Comparison of ENCODE assay signal across 8 cellular contexts in the genomic region with DNA sequence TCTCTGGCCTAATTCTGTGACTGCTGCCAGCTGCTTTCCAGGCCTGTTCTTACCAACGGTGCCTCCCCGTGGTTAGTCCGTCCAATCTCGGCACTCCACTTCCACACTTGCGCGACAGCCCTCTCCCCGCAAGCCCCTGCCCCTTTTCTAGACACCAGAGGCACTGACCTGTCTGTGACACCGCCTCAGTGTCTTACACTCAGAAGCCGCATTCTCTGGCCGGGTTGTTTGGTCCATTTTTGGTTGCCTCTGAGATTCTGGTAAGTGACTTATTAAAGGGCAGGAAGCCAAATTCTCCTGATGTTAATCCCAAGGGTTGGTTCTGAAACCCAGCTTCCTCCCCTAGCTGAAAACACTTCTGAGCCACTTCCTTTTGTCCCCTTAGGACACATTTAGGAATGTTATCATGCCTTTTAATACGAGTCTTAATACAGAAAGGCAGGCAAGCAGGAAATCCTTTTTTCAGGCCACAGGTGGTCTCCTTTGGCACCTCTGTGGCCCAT. TPM values are rescaled to one million over a fixed set of nuclear protein-coding genes. Genes with fewer than 3 reads are reported as not detected.
DNase-seq lines count a peak whose midpoint lies in the region; ATAC-seq and TF ChIP-seq lines count a peak whose summit lies in the region.

No MANE protein-coding gene starts in this region.

- peaks cover 27% of the 10 kb centered on the region for H3K4me1 ChIP-seq in ACC112 (ENCODE audit: control insufficient read depth, insufficient read depth, low read length, unreplicated experiment)
- H3K4me1 ChIP-seq in HAP-1, result peaks cover 13% of the 10 kb centered on the region
- H3K4me1 ChIP-seq in effector memory CD4-positive, alpha-beta T cell (ENCODE audit: control insufficient read depth, insufficient read depth, low read length, poor library complexity, severe bottlenecking), result peaks cover 30% of the 10 kb centered on the region
- H3K4me1 ChIP-seq in mononuclear cell (ENCODE audit: insufficient read depth, low read length), result peaks cover 28% of the 10 kb centered on the region
- H3K4me1 ChIP-seq in suprapubic skin, result peaks cover 34% of the 10 kb centered on the region

- H2AFZ ChIP-seq in ACC112 (ENCODE audit: low read length, unreplicated experiment), result peak overlapping the region; percentile 78

- H3K27ac ChIP-seq in ACC112 (ENCODE audit: low read depth, low read length) (peak overlapping the region; percentile 85), suprapubic skin (peak overlapping the region; percentile 91)
- H3K27ac ChIP-seq in effector memory CD4-positive, alpha-beta T cell (ENCODE audit: insufficient read depth, low read length, poor library complexity, severe bottlenecking), result peak overlapping the region; percentile 83

- H3K27me3 ChIP-seq in ACC112 (ENCODE audit: insufficient read depth, low read length) (no peaks in the 10 kb centered on the region), HAP-1 (ENCODE audit: low read depth) (no peaks in the 10 kb centered on the region), mononuclear cell (ENCODE audit: insufficient read depth, low read length) (no peaks in the 10 kb centered on the region), suprapubic skin (no peaks in the 10 kb centered on the region)
- no peaks in the 10 kb centered on the region for H3K27me3 ChIP-seq in effector memory CD4-positive, alpha-beta T cell (replicated peaks; ENCODE audit: control insufficient read depth, insufficient read depth, low read length, poor library complexity, severe bottlenecking)

- H3K4me3 ChIP-seq in ACC112 (ENCODE audit: low read depth, low read length) (peak overlapping the region; percentile 87), HAP-1 (peak overlapping the region; percentile 14), mononuclear cell (ENCODE audit: low read length) (peak overlapping the region; percentile 14), suprapubic skin (peak overlapping the region; percentile 77)
- H3K4me3 ChIP-seq in effector memory CD4-positive, alpha-beta T cell (ENCODE audit: insufficient read depth, low read depth, low read length, poor library complexity, severe bottlenecking), result peak overlapping the region; percentile 30

- H3K79me2 ChIP-seq in ACC112 (ENCODE audit: control insufficient read depth, insufficient read depth, low read length, unreplicated experiment), result peaks cover 4% of the 10 kb centered on the region

- WGBS in suprapubic skin, result 3% methylated on average over 11 of the region's 11 CpGs

- no peaks in the 10 kb centered on the region for H3K9me3 ChIP-seq in HAP-1
- H3K9me3 ChIP-seq in effector memory CD4-positive, alpha-beta T cell (ENCODE audit: control insufficient read depth, low read length), result no peaks in the 10 kb centered on the region
- no peaks in the 10 kb centered on the region for H3K9me3 ChIP-seq in mononuclear cell (ENCODE audit: low read depth, low read length)
- H3K9me3 ChIP-seq in suprapubic skin, result no peaks in the 10 kb centered on the region

- ATAC-seq in HG03565 (IDR thresholded peaks at IDR 0.05; ENCODE audit: unreplicated experiment), result no peak

- in situ Hi-C loops in HAP-1 (cut with MboI; ENCODE audit: low sequenced_read_pairs), result no loop called here

- DNase-seq in HAP-1 (ENCODE audit: low spot score in 2 of 2) (peak in 1 of 2 experiments; percentile 23), suprapubic skin (ENCODE audit: low spot score in 2 of 2) (peak in 1 of 2 donors; percentile 80), SIG-M5 (lab: John Stamatoyannopoulos, UW) (no peak)
- peak; percentile 19 for DNase-seq in activated CD4-positive, alpha-beta T cell treated with anti-CD3 and anti-CD28 coated beads for 1 hour
- peak in 1 of 3 donors; percentile 31 for DNase-seq in effector memory CD4-positive, alpha-beta T cell

- H3K36me3 ChIP-seq in ACC112 (ENCODE audit: insufficient read depth, low read length) (no peaks in the 10 kb centered on the region), HAP-1 (replicated peaks) (no peaks in the 10 kb centered on the region), suprapubic skin (no peaks in the 10 kb centered on the region)
- H3K36me3 ChIP-seq in effector memory CD4-positive, alpha-beta T cell (ENCODE audit: control insufficient read depth, insufficient read depth, low read length), result peaks cover under 1% of the 10 kb centered on the region

- TF ChIP-seq POLR2A in suprapubic skin (IDR thresholded peaks at IDR 0.05), result no peak

- no peak for TF ChIP-seq CTCF in suprapubic skin (IDR thresholded peaks at IDR 0.05)

- TF ChIP-seq EP300 in suprapubic skin (IDR thresholded peaks at IDR 0.05), result no peak

RNA-seq across cellular contexts. Expression of gene AKTIP, which starts 1.2 kb away (rescaled TPM):
- total RNA-seq in mononuclear cell, result 42.3 TPM
- 10 to 100 TPM; 30.2 to 55.5 (median 36.6) TPM for total RNA-seq in suprapubic skin

Comparison
In these comparisons a context has a peak if more than half of its experiments do, and no peak if none do; other contexts are left out.
1. H3K4me3 ChIP-seq: peak in every context shown above with its lines; median percentile 87 in ACC112; 77 in suprapubic skin; 30 in effector memory CD4-positive, alpha-beta T cell; 14 in HAP-1; 14 in mononuclear cell.